1 cellular context compared by ENCODE assay signal in the genomic region with DNA sequence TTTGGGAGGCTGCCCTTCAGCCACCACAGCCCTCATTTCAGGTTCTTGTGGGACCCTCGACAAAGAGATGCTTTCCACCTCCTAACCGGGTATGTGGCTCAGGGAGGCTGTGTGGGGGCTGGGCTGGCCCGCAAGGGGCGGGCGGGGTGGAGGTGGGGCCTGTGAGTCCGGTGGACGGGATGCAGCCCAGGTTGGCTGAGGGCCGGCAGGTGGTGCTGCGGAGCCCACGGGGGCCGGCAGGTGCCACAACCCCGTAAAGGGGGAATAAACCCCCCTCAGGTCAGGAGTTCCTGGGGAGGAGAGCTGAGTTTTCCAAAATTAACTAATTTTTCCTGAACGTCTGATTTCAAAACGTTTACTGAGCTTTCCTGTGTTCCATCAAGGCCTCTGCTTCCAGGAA.
TF ChIP-seq lines count a peak whose summit lies in the region.

No MANE protein-coding gene starts in this region.

TF ChIP-seq in K562, 482 proteins besides CTCF, POLR2A, EP300 and RAD21:
- TF ChIP-seq ZNF76 (CRISPR knock-in tag; IDR thresholded peaks at IDR 0.05; ENCODE audit: borderline replicate concordance) (no peak), HDAC6 (IDR thresholded peaks at IDR 0.05; ENCODE audit: low read depth, low read length) (no peak), HNRNPH1 (optimal IDR thresholded peaks at IDR 0.05; ENCODE audit: low read depth, low read length) (no peak), U2AF1 (optimal IDR thresholded peaks at IDR 0.05; ENCODE audit: low read depth, low read length) (no peak), MYC (IDR thresholded peaks at IDR 0.05; ENCODE audit: low read depth, low read length) (no peak), MYC (CRISPR knock-in tag; IDR thresholded peaks at IDR 0.05; ENCODE audit: borderline replicate concordance, low read depth) (no peak), SMARCA4 (IDR thresholded peaks at IDR 0.05) (no peak), FOXM1 (IDR thresholded peaks at IDR 0.05; ENCODE audit: low read depth) (no peak), FOXM1 (CRISPR knock-in tag; IDR thresholded peaks at IDR 0.05; ENCODE audit: low read depth) (no peak), RB1 (IDR thresholded peaks at IDR 0.05; ENCODE audit: low read depth) (0 out of 2 replicates have a peak, but pooled peaks have one; percentile 30), MCM5 (IDR thresholded peaks at IDR 0.05; ENCODE audit: low read depth) (no peak), SAFB2 (IDR thresholded peaks at IDR 0.05; ENCODE audit: borderline replicate concordance, low read depth, low read length, severe bottlenecking) (no peak), ARNT (IDR thresholded peaks at IDR 0.05) (no peak), PHTF2 (CRISPR knock-in tag; IDR thresholded peaks at IDR 0.05) (no peak), MAZ (CRISPR knock-in tag; conservative IDR thresholded peaks at IDR 0.05 in 1 of 2, IDR thresholded peaks at IDR 0.05 in 1 of 2) (peak in 1 of 2 experiments; percentile 66; a peak in 2 of 4 replicates), EHMT2 (IDR thresholded peaks at IDR 0.05) (no peak), ZBTB7A (IDR thresholded peaks at IDR 0.05; ENCODE audit: borderline replicate concordance, control insufficient read depth, low read depth, low read length) (peak; percentile 62; the same call in 1 of the 2 replicates), MCM3 (IDR thresholded peaks at IDR 0.05) (no peak), ZNF232 (CRISPR knock-in tag; IDR thresholded peaks at IDR 0.05) (no peak)
- TF ChIP-seq, protein P1, sequence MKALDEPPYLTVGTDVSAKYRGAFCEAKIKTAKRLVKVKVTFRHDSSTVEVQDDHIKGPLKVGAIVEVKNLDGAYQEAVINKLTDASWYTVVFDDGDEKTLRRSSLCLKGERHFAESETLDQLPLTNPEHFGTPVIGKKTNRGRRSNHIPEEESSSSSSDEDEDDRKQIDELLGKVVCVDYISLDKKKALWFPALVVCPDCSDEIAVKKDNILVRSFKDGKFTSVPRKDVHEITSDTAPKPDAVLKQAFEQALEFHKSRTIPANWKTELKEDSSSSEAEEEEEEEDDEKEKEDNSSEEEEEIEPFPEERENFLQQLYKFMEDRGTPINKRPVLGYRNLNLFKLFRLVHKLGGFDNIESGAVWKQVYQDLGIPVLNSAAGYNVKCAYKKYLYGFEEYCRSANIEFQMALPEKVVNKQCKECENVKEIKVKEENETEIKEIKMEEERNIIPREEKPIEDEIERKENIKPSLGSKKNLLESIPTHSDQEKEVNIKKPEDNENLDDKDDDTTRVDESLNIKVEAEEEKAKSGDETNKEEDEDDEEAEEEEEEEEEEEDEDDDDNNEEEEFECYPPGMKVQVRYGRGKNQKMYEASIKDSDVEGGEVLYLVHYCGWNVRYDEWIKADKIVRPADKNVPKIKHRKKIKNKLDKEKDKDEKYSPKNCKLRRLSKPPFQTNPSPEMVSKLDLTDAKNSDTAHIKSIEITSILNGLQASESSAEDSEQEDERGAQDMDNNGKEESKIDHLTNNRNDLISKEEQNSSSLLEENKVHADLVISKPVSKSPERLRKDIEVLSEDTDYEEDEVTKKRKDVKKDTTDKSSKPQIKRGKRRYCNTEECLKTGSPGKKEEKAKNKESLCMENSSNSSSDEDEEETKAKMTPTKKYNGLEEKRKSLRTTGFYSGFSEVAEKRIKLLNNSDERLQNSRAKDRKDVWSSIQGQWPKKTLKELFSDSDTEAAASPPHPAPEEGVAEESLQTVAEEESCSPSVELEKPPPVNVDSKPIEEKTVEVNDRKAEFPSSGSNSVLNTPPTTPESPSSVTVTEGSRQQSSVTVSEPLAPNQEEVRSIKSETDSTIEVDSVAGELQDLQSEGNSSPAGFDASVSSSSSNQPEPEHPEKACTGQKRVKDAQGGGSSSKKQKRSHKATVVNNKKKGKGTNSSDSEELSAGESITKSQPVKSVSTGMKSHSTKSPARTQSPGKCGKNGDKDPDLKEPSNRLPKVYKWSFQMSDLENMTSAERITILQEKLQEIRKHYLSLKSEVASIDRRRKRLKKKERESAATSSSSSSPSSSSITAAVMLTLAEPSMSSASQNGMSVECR (CRISPR knock-in tag; IDR thresholded peaks at IDR 0.05) = no peak
- TF ChIP-seq, protein P2, sequence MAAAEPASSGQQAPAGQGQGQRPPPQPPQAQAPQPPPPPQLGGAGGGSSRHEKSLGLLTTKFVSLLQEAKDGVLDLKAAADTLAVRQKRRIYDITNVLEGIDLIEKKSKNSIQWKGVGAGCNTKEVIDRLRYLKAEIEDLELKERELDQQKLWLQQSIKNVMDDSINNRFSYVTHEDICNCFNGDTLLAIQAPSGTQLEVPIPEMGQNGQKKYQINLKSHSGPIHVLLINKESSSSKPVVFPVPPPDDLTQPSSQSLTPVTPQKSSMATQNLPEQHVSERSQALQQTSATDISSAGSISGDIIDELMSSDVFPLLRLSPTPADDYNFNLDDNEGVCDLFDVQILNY (CRISPR knock-in tag; IDR thresholded peaks at IDR 0.05) = no peak
- TF ChIP-seq, protein P3, sequence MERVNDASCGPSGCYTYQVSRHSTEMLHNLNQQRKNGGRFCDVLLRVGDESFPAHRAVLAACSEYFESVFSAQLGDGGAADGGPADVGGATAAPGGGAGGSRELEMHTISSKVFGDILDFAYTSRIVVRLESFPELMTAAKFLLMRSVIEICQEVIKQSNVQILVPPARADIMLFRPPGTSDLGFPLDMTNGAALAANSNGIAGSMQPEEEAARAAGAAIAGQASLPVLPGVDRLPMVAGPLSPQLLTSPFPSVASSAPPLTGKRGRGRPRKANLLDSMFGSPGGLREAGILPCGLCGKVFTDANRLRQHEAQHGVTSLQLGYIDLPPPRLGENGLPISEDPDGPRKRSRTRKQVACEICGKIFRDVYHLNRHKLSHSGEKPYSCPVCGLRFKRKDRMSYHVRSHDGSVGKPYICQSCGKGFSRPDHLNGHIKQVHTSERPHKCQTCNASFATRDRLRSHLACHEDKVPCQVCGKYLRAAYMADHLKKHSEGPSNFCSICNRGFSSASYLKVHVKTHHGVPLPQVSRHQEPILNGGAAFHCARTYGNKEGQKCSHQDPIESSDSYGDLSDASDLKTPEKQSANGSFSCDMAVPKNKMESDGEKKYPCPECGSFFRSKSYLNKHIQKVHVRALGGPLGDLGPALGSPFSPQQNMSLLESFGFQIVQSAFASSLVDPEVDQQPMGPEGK (CRISPR knock-in tag; IDR thresholded peaks at IDR 0.05; ENCODE audit: borderline replicate concordance) = no peak
- TF ChIP-seq, protein P4, sequence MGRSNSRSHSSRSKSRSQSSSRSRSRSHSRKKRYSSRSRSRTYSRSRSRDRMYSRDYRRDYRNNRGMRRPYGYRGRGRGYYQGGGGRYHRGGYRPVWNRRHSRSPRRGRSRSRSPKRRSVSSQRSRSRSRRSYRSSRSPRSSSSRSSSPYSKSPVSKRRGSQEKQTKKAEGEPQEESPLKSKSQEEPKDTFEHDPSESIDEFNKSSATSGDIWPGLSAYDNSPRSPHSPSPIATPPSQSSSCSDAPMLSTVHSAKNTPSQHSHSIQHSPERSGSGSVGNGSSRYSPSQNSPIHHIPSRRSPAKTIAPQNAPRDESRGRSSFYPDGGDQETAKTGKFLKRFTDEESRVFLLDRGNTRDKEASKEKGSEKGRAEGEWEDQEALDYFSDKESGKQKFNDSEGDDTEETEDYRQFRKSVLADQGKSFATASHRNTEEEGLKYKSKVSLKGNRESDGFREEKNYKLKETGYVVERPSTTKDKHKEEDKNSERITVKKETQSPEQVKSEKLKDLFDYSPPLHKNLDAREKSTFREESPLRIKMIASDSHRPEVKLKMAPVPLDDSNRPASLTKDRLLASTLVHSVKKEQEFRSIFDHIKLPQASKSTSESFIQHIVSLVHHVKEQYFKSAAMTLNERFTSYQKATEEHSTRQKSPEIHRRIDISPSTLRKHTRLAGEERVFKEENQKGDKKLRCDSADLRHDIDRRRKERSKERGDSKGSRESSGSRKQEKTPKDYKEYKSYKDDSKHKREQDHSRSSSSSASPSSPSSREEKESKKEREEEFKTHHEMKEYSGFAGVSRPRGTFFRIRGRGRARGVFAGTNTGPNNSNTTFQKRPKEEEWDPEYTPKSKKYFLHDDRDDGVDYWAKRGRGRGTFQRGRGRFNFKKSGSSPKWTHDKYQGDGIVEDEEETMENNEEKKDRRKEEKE (IDR thresholded peaks at IDR 0.05; ENCODE audit: borderline replicate concordance in 1 of 2, control insufficient read depth in 1 of 2, low read depth in 2 of 2, low read length in 1 of 2) = no peak
- TF ChIP-seq, protein P5, sequence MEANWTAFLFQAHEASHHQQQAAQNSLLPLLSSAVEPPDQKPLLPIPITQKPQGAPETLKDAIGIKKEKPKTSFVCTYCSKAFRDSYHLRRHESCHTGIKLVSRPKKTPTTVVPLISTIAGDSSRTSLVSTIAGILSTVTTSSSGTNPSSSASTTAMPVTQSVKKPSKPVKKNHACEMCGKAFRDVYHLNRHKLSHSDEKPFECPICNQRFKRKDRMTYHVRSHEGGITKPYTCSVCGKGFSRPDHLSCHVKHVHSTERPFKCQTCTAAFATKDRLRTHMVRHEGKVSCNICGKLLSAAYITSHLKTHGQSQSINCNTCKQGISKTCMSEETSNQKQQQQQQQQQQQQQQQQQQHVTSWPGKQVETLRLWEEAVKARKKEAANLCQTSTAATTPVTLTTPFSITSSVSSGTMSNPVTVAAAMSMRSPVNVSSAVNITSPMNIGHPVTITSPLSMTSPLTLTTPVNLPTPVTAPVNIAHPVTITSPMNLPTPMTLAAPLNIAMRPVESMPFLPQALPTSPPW (CRISPR knock-in tag; IDR thresholded peaks at IDR 0.05) = peak; percentile 70
- TF ChIP-seq, protein P6, sequence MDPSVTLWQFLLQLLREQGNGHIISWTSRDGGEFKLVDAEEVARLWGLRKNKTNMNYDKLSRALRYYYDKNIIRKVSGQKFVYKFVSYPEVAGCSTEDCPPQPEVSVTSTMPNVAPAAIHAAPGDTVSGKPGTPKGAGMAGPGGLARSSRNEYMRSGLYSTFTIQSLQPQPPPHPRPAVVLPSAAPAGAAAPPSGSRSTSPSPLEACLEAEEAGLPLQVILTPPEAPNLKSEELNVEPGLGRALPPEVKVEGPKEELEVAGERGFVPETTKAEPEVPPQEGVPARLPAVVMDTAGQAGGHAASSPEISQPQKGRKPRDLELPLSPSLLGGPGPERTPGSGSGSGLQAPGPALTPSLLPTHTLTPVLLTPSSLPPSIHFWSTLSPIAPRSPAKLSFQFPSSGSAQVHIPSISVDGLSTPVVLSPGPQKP (CRISPR knock-in tag; IDR thresholded peaks at IDR 0.05) = no peak
